12 cellular contexts compared by ENCODE assay signal in the genomic region with DNA sequence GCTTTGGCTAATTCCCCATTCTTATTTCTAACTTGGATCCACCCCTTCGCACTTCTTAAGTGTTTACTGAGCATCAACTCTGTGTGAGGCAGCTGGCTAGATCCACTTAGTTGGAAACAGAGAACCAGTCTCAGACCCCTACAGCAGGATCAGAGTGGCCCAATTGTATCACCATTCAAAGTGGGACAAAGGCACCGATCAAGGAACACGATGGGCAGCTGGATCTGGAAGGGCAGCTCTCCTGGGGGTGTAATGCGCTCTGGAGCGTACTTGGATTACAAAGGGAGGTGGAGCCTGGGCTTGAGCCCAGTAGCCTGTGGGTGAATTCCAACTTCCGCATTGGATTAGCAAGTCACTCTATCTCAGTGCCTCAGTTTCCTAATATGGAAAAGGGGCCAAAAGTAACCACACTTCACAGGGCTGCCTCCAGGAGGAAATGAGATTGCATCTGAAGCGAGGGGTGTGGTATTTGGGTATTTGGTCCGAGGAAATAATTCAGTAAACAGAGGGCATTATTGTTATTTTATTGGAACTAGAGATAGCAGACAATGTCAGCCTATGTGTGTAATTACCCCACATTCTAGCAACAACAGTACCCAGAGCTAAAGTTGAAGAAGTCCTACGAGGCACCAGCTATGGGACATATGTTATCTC. TPM values are rescaled to one million over a fixed set of nuclear protein-coding genes. Genes with fewer than 3 reads are reported as not detected.
A peak's percentile ranks its signal among the peaks of the same experiment; 100 is the strongest.
DNase-seq lines count a peak whose midpoint lies in the region; ATAC-seq and TF ChIP-seq lines count a peak whose summit lies in the region.
"Had no signal": no experiment of that assay in that cellular context is flagged by ENCODE, and none has a peak within 500 bp of the region (broad histone marks: within the 10 kb centered on the region; RNA-seq: fewer than 3 reads in every experiment).

No MANE protein-coding gene starts in this region.

- H3K27me3 ChIP-seq in adrenal gland: no peaks in the 10 kb centered on the region
- H3K27me3 ChIP-seq in right atrium auricular region: no peaks in the 10 kb centered on the region
- H3K27me3 ChIP-seq: neutrophil had no signal

- ATAC-seq in sciatic nerve (peak; percentile 69), HG02885 (IDR thresholded peaks at IDR 0.05; ENCODE audit: poor library complexity, unreplicated experiment) (no peak)

- peak overlapping the region in 4 of 5 donors; percentile 78 to 93 (median 86) for H3K27ac ChIP-seq in adrenal gland
- peak overlapping the region; percentile 78 to 85 for H3K27ac ChIP-seq in right atrium auricular region
- H3K27ac ChIP-seq in OCI-LY7 (ENCODE audit: low read depth, low read length, poor library complexity, severe bottlenecking): no peak overlapping the region
- H3K27ac ChIP-seq: neutrophil, SK-N-MC had no signal

- DNase-seq in adrenal gland (no peak), right atrium auricular region (ENCODE audit: low spot score) (no peak), sciatic nerve (ENCODE audit: low spot score) (no peak), OCI-LY7 (ENCODE audit: low spot score) (no peak), NCI-H2081 (lab: John Stamatoyannopoulos, UW) (no peak)
- DNase-seq in activated effector memory CD4-positive, alpha-beta T cell treated with Interleukin-2 at 50 U/mL for 16 hours: no peak
- DNase-seq: HCEC 1CT, Karpas-422 had no signal

- no peaks in the 10 kb centered on the region for H3K9me2 ChIP-seq in OCI-LY7 (ENCODE audit: insufficient read depth, low read length)

- CTCF ChIA-PET in OCI-LY7 (lab: Charles Lee; ENCODE audit: unreplicated experiment): no interaction called here

- H3K9me3 ChIP-seq in adrenal gland (replicated peaks in 1 of 3) (no peaks in the 10 kb centered on the region), right atrium auricular region (no peaks in the 10 kb centered on the region), OCI-LY7 (ENCODE audit: low read length) (no peaks in the 10 kb centered on the region)
- H3K9me3 ChIP-seq: neutrophil had no signal

- H4K20me1 ChIP-seq in OCI-LY7 (ENCODE audit: insufficient read depth, low read length): no peaks in the 10 kb centered on the region

- peaks cover 28 to 55% of the 10 kb centered on the region in 2 donors for H3K4me1 ChIP-seq in adrenal gland (replicated peaks in 1 of 2)
- peaks cover 0 to 64% of the 10 kb centered on the region in 2 donors for H3K4me1 ChIP-seq in right atrium auricular region
- H3K4me1 ChIP-seq in OCI-LY7 (ENCODE audit: insufficient read depth, low read length, poor library complexity, severe bottlenecking): peaks cover 9% of the 10 kb centered on the region

- H3K4me2 ChIP-seq in OCI-LY7 (ENCODE audit: low read length): no peak overlapping the region

- H3K36me3 ChIP-seq in adrenal gland (replicated peaks in 1 of 2) (no peaks in the 10 kb centered on the region), right atrium auricular region (peaks cover 7% of the 10 kb centered on the region), OCI-LY7 (ENCODE audit: insufficient read depth, low read length) (no peaks in the 10 kb centered on the region)

- intact Hi-C loops in adrenal gland (cut with DNase I) (no loop called here), sciatic nerve (cut with DNase I) (no loop called here), OCI-LY7 (cut with micrococcal nuclease; ENCODE audit: unreplicated experiment) (no loop called here)

- no TSS peak for BruUV-seq in OCI-LY7 (replicated peaks; lab: Mats Ljungman, UMichigan)

- no peaks in the 10 kb centered on the region for H3K79me2 ChIP-seq in OCI-LY7 (ENCODE audit: insufficient read depth, low read depth, low read length)

- 51 to 67% (median 57%) methylated on average over 8 to 9 of the region's 9 CpGs for WGBS in adrenal gland, 4 donors

- TF ChIP-seq RAD21 in Ishikawa (IDR thresholded peaks at IDR 0.05; ENCODE audit: low read depth): no peak

- TF ChIP-seq POLR2A in adrenal gland (IDR thresholded peaks at IDR 0.05): no peak

- TF ChIP-seq CTCF in adrenal gland (IDR thresholded peaks at IDR 0.05) (no peak), right atrium auricular region (IDR thresholded peaks at IDR 0.05) (no peak), OCI-LY7 (conservative IDR thresholded peaks at IDR 0.05; ENCODE audit: low read length) (no peak)

- peak; percentile 61; the same call in 1 of the 2 replicates for TF ChIP-seq EP300 in Ishikawa (IDR thresholded peaks at IDR 0.05; ENCODE audit: borderline replicate concordance)

- H3K4me3 ChIP-seq in adrenal gland (no peak overlapping the region), right atrium auricular region (no peak overlapping the region), OCI-LY7 (ENCODE audit: low read depth, low read length, poor library complexity, severe bottlenecking) (no peak overlapping the region)
- H3K4me3 ChIP-seq: SK-N-MC had no signal

- POLR2A ChIA-PET in OCI-LY7 (lab: Charles Lee): no interaction called here

- H2AFZ ChIP-seq in OCI-LY7 (ENCODE audit: low read length): no peak overlapping the region

TF ChIP-seq in Ishikawa, 13 proteins besides CTCF, POLR2A, EP300 and RAD21:
- TF ChIP-seq FOXM1 (IDR thresholded peaks at IDR 0.05; ENCODE audit: borderline replicate concordance, low read depth) (no peak), NFIC (IDR thresholded peaks at IDR 0.05) (peak; percentile 57), TAF1 (IDR thresholded peaks at IDR 0.05; ENCODE audit: low read depth) (no peak), TEAD4 (IDR thresholded peaks at IDR 0.05) (no peak), TCF12 (IDR thresholded peaks at IDR 0.05; ENCODE audit: low read depth) (no peak), ZBTB7A (IDR thresholded peaks at IDR 0.05; ENCODE audit: low read depth) (no peak), CEBPB (IDR thresholded peaks at IDR 0.05) (no peak), YY1 (IDR thresholded peaks at IDR 0.05; ENCODE audit: low read depth) (no peak)
- TF ChIP-seq, protein P1, sequence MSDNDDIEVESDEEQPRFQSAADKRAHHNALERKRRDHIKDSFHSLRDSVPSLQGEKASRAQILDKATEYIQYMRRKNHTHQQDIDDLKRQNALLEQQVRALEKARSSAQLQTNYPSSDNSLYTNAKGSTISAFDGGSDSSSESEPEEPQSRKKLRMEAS (IDR thresholded peaks at IDR 0.05): 0 out of 2 replicates have a peak, but pooled peaks have one; percentile 13
- TF ChIP-seq, protein P2, sequence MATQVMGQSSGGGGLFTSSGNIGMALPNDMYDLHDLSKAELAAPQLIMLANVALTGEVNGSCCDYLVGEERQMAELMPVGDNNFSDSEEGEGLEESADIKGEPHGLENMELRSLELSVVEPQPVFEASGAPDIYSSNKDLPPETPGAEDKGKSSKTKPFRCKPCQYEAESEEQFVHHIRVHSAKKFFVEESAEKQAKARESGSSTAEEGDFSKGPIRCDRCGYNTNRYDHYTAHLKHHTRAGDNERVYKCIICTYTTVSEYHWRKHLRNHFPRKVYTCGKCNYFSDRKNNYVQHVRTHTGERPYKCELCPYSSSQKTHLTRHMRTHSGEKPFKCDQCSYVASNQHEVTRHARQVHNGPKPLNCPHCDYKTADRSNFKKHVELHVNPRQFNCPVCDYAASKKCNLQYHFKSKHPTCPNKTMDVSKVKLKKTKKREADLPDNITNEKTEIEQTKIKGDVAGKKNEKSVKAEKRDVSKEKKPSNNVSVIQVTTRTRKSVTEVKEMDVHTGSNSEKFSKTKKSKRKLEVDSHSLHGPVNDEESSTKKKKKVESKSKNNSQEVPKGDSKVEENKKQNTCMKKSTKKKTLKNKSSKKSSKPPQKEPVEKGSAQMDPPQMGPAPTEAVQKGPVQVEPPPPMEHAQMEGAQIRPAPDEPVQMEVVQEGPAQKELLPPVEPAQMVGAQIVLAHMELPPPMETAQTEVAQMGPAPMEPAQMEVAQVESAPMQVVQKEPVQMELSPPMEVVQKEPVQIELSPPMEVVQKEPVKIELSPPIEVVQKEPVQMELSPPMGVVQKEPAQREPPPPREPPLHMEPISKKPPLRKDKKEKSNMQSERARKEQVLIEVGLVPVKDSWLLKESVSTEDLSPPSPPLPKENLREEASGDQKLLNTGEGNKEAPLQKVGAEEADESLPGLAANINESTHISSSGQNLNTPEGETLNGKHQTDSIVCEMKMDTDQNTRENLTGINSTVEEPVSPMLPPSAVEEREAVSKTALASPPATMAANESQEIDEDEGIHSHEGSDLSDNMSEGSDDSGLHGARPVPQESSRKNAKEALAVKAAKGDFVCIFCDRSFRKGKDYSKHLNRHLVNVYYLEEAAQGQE (IDR thresholded peaks at IDR 0.05; ENCODE audit: low read depth): no peak

RNA-seq across cellular contexts. Expression of a gene that starts 11.9 kb away (rescaled TPM):
- 100 to 1,000 TPM; 173 to 588 (median 259) TPM for total RNA-seq in adrenal gland
- 100 to 1,000 TPM; 150 to 327 (median 176) TPM for polyA plus RNA-seq in adrenal gland
- total RNA-seq in right atrium auricular region: 100 to 1,000 TPM in 1 of 2 donors, 10 to 100 TPM in 1; 83.7 to 152 TPM
- total RNA-seq in sciatic nerve: 117 TPM
- total RNA-seq in OCI-LY7 (2014; rRNA removed; shearing (Covaris generic)): 13.5 and 20.0 TPM in 2 replicates
- 25.3 and 32.8 TPM in 2 replicates for total RNA-seq in OCI-LY7 (2022)
